In the genomic region with DNA sequence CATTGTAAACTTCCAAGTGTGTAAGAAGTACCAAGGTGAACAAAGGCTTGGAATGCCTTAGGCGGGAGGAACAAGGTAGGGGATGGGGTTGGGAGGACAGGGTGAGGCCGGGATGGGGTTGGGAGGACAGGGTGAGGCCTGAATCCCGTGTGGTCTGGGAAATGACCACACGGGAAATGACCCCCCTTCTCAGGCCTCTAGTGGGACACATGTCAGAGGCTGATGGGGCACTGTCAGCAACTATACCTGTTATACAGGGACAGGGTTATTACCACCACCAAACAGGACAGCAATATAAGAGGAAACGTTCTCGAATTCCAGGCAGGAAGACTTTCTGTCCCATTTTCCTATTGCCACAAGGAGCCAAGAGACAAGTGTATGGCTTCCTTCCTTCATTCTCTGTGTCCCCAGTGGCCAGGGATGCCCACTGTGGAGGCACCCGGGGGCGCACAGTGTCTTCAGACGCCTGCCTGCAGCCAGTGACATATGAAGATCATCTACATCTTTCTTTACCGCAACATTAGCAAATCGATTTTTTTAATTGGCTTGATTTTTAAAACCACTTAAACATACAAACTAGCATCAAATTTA, we compare ENCODE assay signal across 9 cellular contexts. TPM values are rescaled to one million over a fixed set of nuclear protein-coding genes. Genes with fewer than 3 reads are reported as not detected.
DNase-seq lines count a peak whose midpoint lies in the region; ATAC-seq and TF ChIP-seq lines count a peak whose summit lies in the region.
"Had no signal": no experiment of that assay in that cellular context is flagged by ENCODE, and none has a peak within 500 bp of the region (broad histone marks: within the 10 kb centered on the region; RNA-seq: fewer than 3 reads in every experiment).

No MANE protein-coding gene starts in this region.

- TF ChIP-seq CTCF in suprapubic skin (IDR thresholded peaks at IDR 0.05), result no peak

- peaks cover 14% of the 10 kb centered on the region for H3K4me1 ChIP-seq in suprapubic skin

- H3K36me3 ChIP-seq in suprapubic skin, result no peaks in the 10 kb centered on the region

- H3K9me3 ChIP-seq in suprapubic skin, result no peaks in the 10 kb centered on the region

- H3K4me1 Mint-ChIP-seq in activated T-cell treated with anti-CD3 and anti-CD28 coated beads, Interleukin-2, amount 50 U/mL, for 4 hours (ENCODE audit: low read depth), result peaks cover 32% of the 10 kb centered on the region

- no peak for TF ChIP-seq EP300 in suprapubic skin (IDR thresholded peaks at IDR 0.05)

- no peak overlapping the region for H3K27ac ChIP-seq in suprapubic skin

- DNase-seq in activated T-cell treated with anti-CD3 and anti-CD28 coated beads, Interleukin-2, amount 50 U/mL, for 4 hours, result no peak
- DNase-seq in activated T-cell treated with anti-CD3 and anti-CD28 coated beads, Interleukin-2, amount 50 U/mL, for 1 hour, result no peak
- DNase-seq in glomerular visceral epithelial cell (ENCODE audit: extremely low spot score) (peak; percentile 25), suprapubic skin (ENCODE audit: low spot score in 2 of 2) (no peak), dedifferentiated amniotic fluid mesenchymal stem cell (ENCODE audit: extremely low spot score) (no peak), amygdala (lab: John Stamatoyannopoulos, UW) (no peak)
- DNase-seq: NCI-H187 treated with DMSO at 0.1 percent for 48 hours had no signal

- no peaks in the 10 kb centered on the region for H3K36me3 Mint-ChIP-seq in activated T-cell treated with anti-CD3 and anti-CD28 coated beads, Interleukin-2, amount 50 U/mL, for 4 hours (ENCODE audit: insufficient read depth)

- peak overlapping the region; percentile 90 for H3K4me3 Mint-ChIP-seq in activated T-cell treated with anti-CD3 and anti-CD28 coated beads, Interleukin-2, amount 50 U/mL, for 4 hours

- ATAC-seq in activated T-cell treated with anti-CD3 and anti-CD28 coated beads, Interleukin-2, amount 50 U/mL, for 4 hours, result no peak
- ATAC-seq in SK-N-SH treated with all-trans-retinoic acid at 6 μM for 48 hours, result peak; percentile 11; the same call in 2 of the 3 replicates
- no peak for ATAC-seq in HG03354 (IDR thresholded peaks at IDR 0.05; ENCODE audit: poor library complexity, severe bottlenecking, unreplicated experiment)

- peaks cover 28% of the 10 kb centered on the region for H3K27me3 Mint-ChIP-seq in activated T-cell treated with anti-CD3 and anti-CD28 coated beads, Interleukin-2, amount 50 U/mL, for 4 hours (ENCODE audit: low read depth)

- H3K27me3 ChIP-seq in suprapubic skin, result peaks cover 20% of the 10 kb centered on the region

- WGBS in suprapubic skin, result 40% methylated on average over 11 of the region's 11 CpGs

- H3K9me3 Mint-ChIP-seq in activated T-cell treated with anti-CD3 and anti-CD28 coated beads, Interleukin-2, amount 50 U/mL, for 4 hours, result no peaks in the 10 kb centered on the region

- H3K4me3 ChIP-seq in suprapubic skin, result peak overlapping the region; percentile 93

- TF ChIP-seq POLR2A in suprapubic skin (IDR thresholded peaks at IDR 0.05), result no peak

TF ChIP-seq in SK-N-SH treated with all-trans-retinoic acid at 6 μM for 48 hours, 23 proteins besides CTCF, POLR2A, EP300 and RAD21:
- TF ChIP-seq ZNF8 (CRISPR knock-in tag; IDR thresholded peaks at IDR 0.05), result no peak
- TF ChIP-seq BACH2 (CRISPR knock-in tag; IDR thresholded peaks at IDR 0.05; ENCODE audit: borderline replicate concordance), result no peak
- no peak for TF ChIP-seq SNAI2 (CRISPR knock-in tag; IDR thresholded peaks at IDR 0.05)

RNA-seq across cellular contexts. Expression of gene MKI67, which starts 1.3 kb away (rescaled TPM):
- 1 to 10 TPM; 5.4 to 5.7 (median 5.4) TPM for total RNA-seq in activated T-cell treated with anti-CD3 and anti-CD28 coated beads, Interleukin-2, amount 50 U/mL, for 4 hours
- total RNA-seq in suprapubic skin, result 10 to 100 TPM in 1 of 4 donors, 1 to 10 TPM in 3; 5.6 to 13.0 (median 8.9) TPM
